In the genomic region with DNA sequence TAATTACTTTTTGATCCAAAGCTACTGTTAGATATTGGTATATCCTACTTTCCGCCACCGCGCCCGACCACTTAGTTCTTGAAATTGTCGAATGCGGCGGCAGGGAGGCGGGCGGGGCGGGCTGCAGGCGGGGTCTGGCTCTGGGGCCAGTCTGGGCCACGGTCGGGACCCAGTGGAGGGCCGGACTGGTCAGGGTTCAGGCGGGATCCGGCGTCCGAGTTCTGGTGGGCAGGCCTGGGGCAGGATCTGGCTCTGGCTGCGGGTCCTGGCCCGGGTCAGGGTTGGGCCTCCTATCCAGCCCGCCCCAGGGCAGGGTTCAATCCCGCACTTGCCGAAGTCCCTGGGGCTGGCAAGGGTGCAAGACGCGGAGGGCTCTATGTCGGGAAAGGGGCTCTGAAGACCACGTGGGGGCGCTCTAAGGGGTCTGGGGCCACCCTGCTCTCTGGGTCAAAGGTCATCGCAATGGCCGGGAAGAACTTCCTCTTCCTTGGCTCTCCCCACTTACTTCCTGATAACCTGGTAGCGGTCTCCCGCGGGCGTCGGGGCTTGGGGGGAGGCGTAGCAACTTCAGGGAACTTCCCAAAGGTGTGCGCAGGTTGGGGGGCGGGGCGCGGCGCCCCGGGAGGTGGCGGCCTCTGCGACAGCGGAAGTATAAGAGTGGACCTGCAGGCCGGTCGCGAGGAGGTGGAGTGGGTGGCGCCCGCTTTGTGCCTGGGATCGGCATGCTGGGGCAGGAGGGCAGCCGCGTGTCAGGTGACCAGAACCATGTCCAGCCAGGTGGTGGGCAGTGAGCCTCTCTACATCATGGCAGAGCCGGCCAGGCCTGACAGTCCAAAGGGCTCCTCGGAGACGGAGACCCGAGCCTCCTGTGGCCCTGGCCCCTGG, we compare ENCODE assay signal across 36 cellular contexts.
"Had no signal": no experiment of that assay in that cellular context is flagged by ENCODE, and none has a peak within 500 bp of the region (broad histone marks: within the 10 kb centered on the region; RNA-seq: fewer than 3 reads in every experiment).

No MANE protein-coding gene starts in this region.

- H3K27me3 Mint-ChIP-seq: activated CD4-positive, alpha-beta memory T cell treated with anti-CD3 and anti-CD28 coated beads for 36 hours; activated CD4-positive, alpha-beta T cell treated with anti-CD3 and anti-CD28 coated beads for 36 hours; activated CD8-positive, alpha-beta memory T cell treated with anti-CD3 and anti-CD28 coated beads, Interleukin-2, amount 10 ng/mL, durations not matched to agents 7 days and 5 days; activated naive CD8-positive, alpha-beta T cell treated with anti-CD3 and anti-CD28 coated beads, Interleukin-2, amount 10 ng/mL, durations not matched to agents 7 days and 5 days; central memory CD8-positive, alpha-beta T cell; dendritic cell treated with granulocyte-macrophage colony-stimulating factor and Interleukin-4, amounts not matched to agents 40 ng/mL and 50 ng/mL, for 4 days; T-helper 17 cell had no signal

- H3K27ac ChIP-seq: ascending aorta, breast epithelium, cardiac muscle cell, coronary artery, dorsolateral prefrontal cortex, esophagus muscularis mucosa, foreskin keratinocyte, gastroesophageal sphincter, heart right ventricle, WERI-Rb-1 had no signal

- H3K4me1 ChIP-seq: ascending aorta, breast epithelium, esophagus muscularis mucosa, foreskin keratinocyte, gastroesophageal sphincter, heart right ventricle had no signal

- H3K4me3 Mint-ChIP-seq: activated CD4-positive, alpha-beta memory T cell treated with anti-CD3 and anti-CD28 coated beads for 36 hours; activated CD4-positive, alpha-beta T cell treated with anti-CD3 and anti-CD28 coated beads for 36 hours; activated CD4-positive, alpha-beta T cell treated with anti-CD3 and anti-CD28 coated beads, Interleukin-2, amount 10 ng/mL, durations not matched to agents 24 days and 14 days; activated CD8-positive, alpha-beta memory T cell treated with anti-CD3 and anti-CD28 coated beads, Interleukin-2, amount 10 ng/mL, durations not matched to agents 7 days and 5 days; activated CD8-positive, alpha-beta T cell treated with anti-CD3 and anti-CD28 coated beads, Interleukin-2, amount 10 ng/mL, durations not matched to agents 7 days and 5 days; activated naive CD4-positive, alpha-beta T cell treated with anti-CD3 and anti-CD28 coated beads, Interleukin-2, amount 10 ng/mL, durations not matched to agents 7 days and 5 days; activated naive CD8-positive, alpha-beta T cell treated with anti-CD3 and anti-CD28 coated beads, Interleukin-2, amount 10 ng/mL, durations not matched to agents 7 days and 5 days; activated T-helper 1 cell treated with anti-CD3 and anti-CD28 coated beads, Interleukin-12 subunit alpha, Interleukin-12 subunit beta, Interleukin-2, Interleukin-4 antibody, amounts not matched to agents 30 ng/mL and 10 ng/mL and 1 ng/mL, durations not matched to agents 14 hours and 24 hours and 36 hours; brain; central memory CD8-positive, alpha-beta T cell; dendritic cell treated with granulocyte-macrophage colony-stimulating factor and Interleukin-4, amounts not matched to agents 40 ng/mL and 50 ng/mL, for 4 days; endodermal cell; T-helper 17 cell; T-helper 2 cell treated with Interferon-gamma antibody and Interleukin-4, amounts not matched to agents 5 μg/mL and 100 μg/mL, for 36 hours had no signal

- H3K9me3 ChIP-seq: ascending aorta, breast epithelium, esophagus muscularis mucosa, gastroesophageal sphincter, heart right ventricle had no signal

- ATAC-seq: activated CD4-positive, alpha-beta T cell treated with anti-CD3 and anti-CD28 coated beads for 36 hours; activated CD8-positive, alpha-beta memory T cell treated with anti-CD3 and anti-CD28 coated beads, Interleukin-2, amount 10 ng/mL, durations not matched to agents 7 days and 5 days; activated CD8-positive, alpha-beta T cell treated with anti-CD3 and anti-CD28 coated beads, Interleukin-2, amount 10 ng/mL, durations not matched to agents 7 days and 5 days; activated naive CD4-positive, alpha-beta T cell treated with anti-CD3 and anti-CD28 coated beads, Interleukin-2, amount 50 U/mL, for 72 hours; foreskin keratinocyte; gastroesophageal sphincter; heart right ventricle; T-helper 17 cell had no signal

- H3K27ac Mint-ChIP-seq: activated CD4-positive, alpha-beta memory T cell treated with anti-CD3 and anti-CD28 coated beads for 36 hours; activated CD4-positive, alpha-beta T cell treated with anti-CD3 and anti-CD28 coated beads for 36 hours; activated CD4-positive, alpha-beta T cell treated with anti-CD3 and anti-CD28 coated beads, Interleukin-2, amount 10 ng/mL, durations not matched to agents 24 days and 14 days; activated CD8-positive, alpha-beta memory T cell treated with anti-CD3 and anti-CD28 coated beads, Interleukin-2, amount 10 ng/mL, durations not matched to agents 7 days and 5 days; activated CD8-positive, alpha-beta T cell treated with anti-CD3 and anti-CD28 coated beads, Interleukin-2, amount 10 ng/mL, durations not matched to agents 7 days and 5 days; activated naive CD4-positive, alpha-beta T cell treated with anti-CD3 and anti-CD28 coated beads, Interleukin-2, amount 10 ng/mL, durations not matched to agents 7 days and 5 days; activated naive CD4-positive, alpha-beta T cell treated with anti-CD3 and anti-CD28 coated beads, Interleukin-2, amount 50 U/mL, for 72 hours; activated naive CD8-positive, alpha-beta T cell treated with anti-CD3 and anti-CD28 coated beads, Interleukin-2, amount 10 ng/mL, durations not matched to agents 7 days and 5 days; activated T-helper 1 cell treated with anti-CD3 and anti-CD28 coated beads, Interleukin-12 subunit alpha, Interleukin-12 subunit beta, Interleukin-2, Interleukin-4 antibody, amounts not matched to agents 30 ng/mL and 10 ng/mL and 1 ng/mL, durations not matched to agents 14 hours and 24 hours and 36 hours; activated T-helper 2 cell treated with anti-CD3 and anti-CD28 coated beads, Interferon-gamma antibody, Interleukin-2, Interleukin-4, amounts not matched to agents 10 μg/mL and 5 μg/mL and 100 μg/mL, durations not matched to agents 14 hours and 24 hours and 36 hours; brain; dendritic cell treated with granulocyte-macrophage colony-stimulating factor and Interleukin-4, amounts not matched to agents 40 ng/mL and 50 ng/mL, for 4 days; endodermal cell; T-helper 17 cell; T-helper 2 cell treated with Interferon-gamma antibody and Interleukin-4, amounts not matched to agents 5 μg/mL and 100 μg/mL, for 36 hours had no signal

- H3K4me1 Mint-ChIP-seq: activated naive CD4-positive, alpha-beta T cell treated with anti-CD3 and anti-CD28 coated beads, Interleukin-2, amount 10 ng/mL, durations not matched to agents 7 days and 5 days; brain; endodermal cell had no signal

- H3K27me3 ChIP-seq: ascending aorta, breast epithelium, cardiac muscle cell, dorsolateral prefrontal cortex, esophagus muscularis mucosa, foreskin keratinocyte, gastroesophageal sphincter, heart right ventricle had no signal

- H3K36me3 Mint-ChIP-seq: activated CD4-positive, alpha-beta memory T cell treated with anti-CD3 and anti-CD28 coated beads for 36 hours; activated CD8-positive, alpha-beta memory T cell treated with anti-CD3 and anti-CD28 coated beads, Interleukin-2, amount 10 ng/mL, durations not matched to agents 7 days and 5 days; activated naive CD4-positive, alpha-beta T cell treated with anti-CD3 and anti-CD28 coated beads, Interleukin-2, amount 10 ng/mL, durations not matched to agents 7 days and 5 days; activated naive CD4-positive, alpha-beta T cell treated with anti-CD3 and anti-CD28 coated beads, Interleukin-2, amount 50 U/mL, for 72 hours; activated naive CD8-positive, alpha-beta T cell treated with anti-CD3 and anti-CD28 coated beads, Interleukin-2, amount 10 ng/mL, durations not matched to agents 7 days and 5 days; brain had no signal

- H3K4me3 ChIP-seq: ascending aorta, breast epithelium, cardiac muscle cell, coronary artery, dorsolateral prefrontal cortex, esophagus muscularis mucosa, gastroesophageal sphincter, heart right ventricle had no signal

- DNase-seq: activated CD4-positive, alpha-beta memory T cell treated with anti-CD3 and anti-CD28 coated beads for 36 hours; activated CD4-positive, alpha-beta T cell treated with anti-CD3 and anti-CD28 coated beads for 36 hours; activated CD4-positive, alpha-beta T cell treated with anti-CD3 and anti-CD28 coated beads, Interleukin-2, amount 10 ng/mL, durations not matched to agents 24 days and 14 days; activated CD4-positive, CD25-positive, alpha-beta regulatory T cell; activated CD4-positive, CD25-positive, alpha-beta regulatory T cell treated with anti-CD3 and anti-CD28 coated beads, Interleukin-2, amount 50 U/mL, for 72 hours; activated CD8-positive, alpha-beta memory T cell treated with anti-CD3 and anti-CD28 coated beads, Interleukin-2, amount 10 ng/mL, durations not matched to agents 7 days and 5 days; activated CD8-positive, alpha-beta memory T cell treated with anti-CD3 and anti-CD28 coated beads, Interleukin-2, amount 50 U/mL, for 4 hours; activated CD8-positive, alpha-beta T cell treated with anti-CD3 and anti-CD28 coated beads, Interleukin-2, amount 10 ng/mL, durations not matched to agents 7 days and 5 days; activated effector memory CD4-positive, alpha-beta T cell treated with anti-CD3 and anti-CD28 coated beads, Interleukin-2, amount 50 U/mL, for 16 hours; activated naive CD4-positive, alpha-beta T cell; activated naive CD4-positive, alpha-beta T cell treated with anti-CD3 and anti-CD28 coated beads, Interleukin-2, amount 10 ng/mL, durations not matched to agents 7 days and 5 days; activated naive CD8-positive, alpha-beta T cell treated with anti-CD3 and anti-CD28 coated beads, Interleukin-2, amount 10 ng/mL, durations not matched to agents 7 days and 5 days; activated T-cell treated with anti-CD3 and anti-CD28 coated beads, Interleukin-2, amount 50 U/mL, for 1 hour; activated T-cell treated with anti-CD3 and anti-CD28 coated beads, Interleukin-2, amount 50 U/mL, for 48 hours; dorsolateral prefrontal cortex; effector memory CD4-positive, alpha-beta T cell; endodermal cell; foreskin keratinocyte; heart right ventricle; T-helper 1 cell; T-helper 17 cell; T1000; WERI-Rb-1 had no signal

- H3K36me3 ChIP-seq: ascending aorta, breast epithelium, cardiac muscle cell, esophagus muscularis mucosa, gastroesophageal sphincter, heart right ventricle, WERI-Rb-1 had no signal

- H3K9me3 Mint-ChIP-seq: activated CD4-positive, alpha-beta memory T cell treated with anti-CD3 and anti-CD28 coated beads for 36 hours; activated CD4-positive, alpha-beta T cell treated with anti-CD3 and anti-CD28 coated beads, Interleukin-2, amount 10 ng/mL, durations not matched to agents 24 days and 14 days; activated naive CD4-positive, alpha-beta T cell treated with anti-CD3 and anti-CD28 coated beads, Interleukin-2, amount 10 ng/mL, durations not matched to agents 7 days and 5 days; activated naive CD4-positive, alpha-beta T cell treated with anti-CD3 and anti-CD28 coated beads, Interleukin-2, amount 50 U/mL, for 72 hours; activated naive CD8-positive, alpha-beta T cell treated with anti-CD3 and anti-CD28 coated beads, Interleukin-2, amount 10 ng/mL, durations not matched to agents 7 days and 5 days; activated T-helper 1 cell treated with anti-CD3 and anti-CD28 coated beads, Interleukin-12 subunit alpha, Interleukin-12 subunit beta, Interleukin-2, Interleukin-4 antibody, amounts not matched to agents 30 ng/mL and 10 ng/mL and 1 ng/mL, durations not matched to agents 14 hours and 24 hours and 36 hours; activated T-helper 2 cell treated with anti-CD3 and anti-CD28 coated beads, Interferon-gamma antibody, Interleukin-2, Interleukin-4, amounts not matched to agents 10 μg/mL and 5 μg/mL and 100 μg/mL, durations not matched to agents 14 hours and 24 hours and 36 hours; brain; central memory CD8-positive, alpha-beta T cell; dendritic cell treated with granulocyte-macrophage colony-stimulating factor and Interleukin-4, amounts not matched to agents 40 ng/mL and 50 ng/mL, for 4 days; endodermal cell; T-helper 2 cell treated with Interferon-gamma antibody and Interleukin-4, amounts not matched to agents 5 μg/mL and 100 μg/mL, for 36 hours had no signal
